ENCODE assay signal across 20 cellular contexts in the genomic region with DNA sequence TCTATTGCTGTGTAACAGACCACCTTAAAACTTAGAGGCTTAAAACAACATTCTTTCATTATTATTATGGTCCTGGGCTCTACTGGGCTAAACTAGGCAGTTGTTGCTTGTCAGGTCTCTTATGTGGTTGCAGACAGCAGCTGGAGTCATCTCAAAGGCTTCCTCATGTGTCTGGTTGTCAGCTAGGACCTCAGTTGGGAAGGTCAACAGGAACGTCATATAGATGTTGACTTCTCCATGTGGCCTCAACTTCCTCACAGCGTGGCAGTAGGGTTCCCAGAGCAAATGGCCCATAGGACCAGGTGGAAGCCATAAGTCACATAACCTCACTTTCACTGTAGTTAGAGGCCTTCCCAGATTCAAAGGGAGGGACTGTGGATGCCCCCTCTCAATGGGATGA.
"Had no signal": no experiment of that assay in that cellular context is flagged by ENCODE, and none has a peak within 500 bp of the region (broad histone marks: within the 10 kb centered on the region; RNA-seq: fewer than 3 reads in every experiment).

No MANE protein-coding gene starts in this region.

- DNase-seq: effector CD4-positive, alpha-beta T cell; endodermal cell; erythroblast; foreskin melanocyte; head of caudate nucleus; mesendoderm; occipital lobe; pancreas; stimulated activated CD4-positive, alpha-beta T cell treated with anti-CD3 and anti-CD28 coated beads, Interleukin-15, amount 100 ng/mL, for 24 hours; stimulated activated CD4-positive, alpha-beta T cell treated with anti-CD3 and anti-CD28 coated beads, Interleukin-1b, Interleukin-23, amount 100 ng/mL, for 48 hours; stimulated activated CD4-positive, alpha-beta T cell treated with anti-CD3 and anti-CD28 coated beads, Interleukin-4, amount 100 ng/mL, for 24 hours had no signal

- H3K79me2 ChIP-seq: hepatocyte had no signal

- H3K4me2 ChIP-seq: hepatocyte had no signal

- H3K9me3 ChIP-seq: pancreas, prostate gland, spleen, tibial artery had no signal

- H3K27me3 ChIP-seq: hepatocyte, pancreas, spleen, tibial artery had no signal

- H3K4me3 ChIP-seq: coronary artery, hepatocyte, pancreas, prostate gland, spleen, tibial artery had no signal

- H3K27ac ChIP-seq: coronary artery, hepatocyte, pancreas, prostate gland, spleen, tibial artery had no signal

- H3K36me3 ChIP-seq: pancreas, prostate gland, spleen, tibial artery had no signal

- FAIRE-seq: endothelial cell of umbilical vein, pancreas had no signal

- ATAC-seq: left colon; sciatic nerve; stimulated activated memory B cell treated with anti-CD40 and anti-IgM and Interleukin-4, amounts not matched to agents 10 μg/mL and 1 μg/mL and 100 μg/mL, for 72 hours had no signal

- H2AFZ ChIP-seq: hepatocyte had no signal

- H3K4me1 ChIP-seq: pancreas, prostate gland had no signal
